In genomic region chr17:40418428-40418706, GRCh38 we compare ENCODE assay signal across 8 cellular contexts. TPM values are rescaled to one million over a fixed set of nuclear protein-coding genes. Genes with fewer than 3 reads are reported as not detected.
DNase-seq lines count a peak whose midpoint lies in the region; FAIRE-seq and TF ChIP-seq lines count a peak whose summit lies in the region.
"Had no signal": no experiment of that assay in that cellular context is flagged by ENCODE, and none has a peak within 500 bp of the region (broad histone marks: within the 10 kb centered on the region; RNA-seq: fewer than 3 reads in every experiment).

No MANE protein-coding gene starts in this region.

- H3K9me3 Mint-ChIP-seq in activated naive CD8-positive, alpha-beta T cell (ENCODE audit: low read depth): no peaks in the 10 kb centered on the region
- no peaks in the 10 kb centered on the region for H3K9me3 Mint-ChIP-seq in immature natural killer cell
- H3K9me3 Mint-ChIP-seq in stimulated activated naive CD8-positive, alpha-beta T cell treated with anti-CD3 and anti-CD28 coated beads, Interleukin-15, Interleukin-2, amounts not matched to agents 100 ng/mL and 50 ng/mL, for 24 hours: no peaks in the 10 kb centered on the region

- TF ChIP-seq POLR2A in GM12891 (IDR thresholded peaks at IDR 0.05; ENCODE audit: low read depth, low read length): no peak

- no peaks in the 10 kb centered on the region for H3K36me3 Mint-ChIP-seq in activated naive CD8-positive, alpha-beta T cell
- H3K36me3 Mint-ChIP-seq in immature natural killer cell: no peaks in the 10 kb centered on the region
- H3K36me3 Mint-ChIP-seq in stimulated activated naive CD8-positive, alpha-beta T cell treated with anti-CD3 and anti-CD28 coated beads, Interleukin-15, Interleukin-2, amounts not matched to agents 100 ng/mL and 50 ng/mL, for 24 hours (ENCODE audit: low read depth): peaks cover 21% of the 10 kb centered on the region

- H3K4me3 Mint-ChIP-seq in activated naive CD8-positive, alpha-beta T cell: peak overlapping the region; percentile 94
- H3K4me3 Mint-ChIP-seq in immature natural killer cell: peak overlapping the region; percentile 89 to 98 (median 90)
- H3K4me3 Mint-ChIP-seq in stimulated activated naive CD8-positive, alpha-beta T cell treated with anti-CD3 and anti-CD28 coated beads, Interleukin-15, Interleukin-2, amounts not matched to agents 100 ng/mL and 50 ng/mL, for 24 hours: peak overlapping the region; percentile 98

- peaks cover 22% of the 10 kb centered on the region for H3K4me1 Mint-ChIP-seq in activated naive CD8-positive, alpha-beta T cell (ENCODE audit: low read depth)
- peaks cover 17 to 28% of the 10 kb centered on the region in 2 donors for H3K4me1 Mint-ChIP-seq in immature natural killer cell
- H3K4me1 Mint-ChIP-seq in stimulated activated naive CD8-positive, alpha-beta T cell treated with anti-CD3 and anti-CD28 coated beads, Interleukin-15, Interleukin-2, amounts not matched to agents 100 ng/mL and 50 ng/mL, for 24 hours (ENCODE audit: low read depth): peaks cover 32% of the 10 kb centered on the region

- H3K4me3 ChIP-seq in HUES48 (ENCODE audit: low read depth, low read length): peak overlapping the region; percentile 50

- peaks cover 19% of the 10 kb centered on the region for H3K4me1 ChIP-seq in HUES48 (ENCODE audit: control insufficient read depth, insufficient read depth, low read length)

- FAIRE-seq in GM12891 (lab: Jason Lieb, UNC): no peak

- peaks cover 30% of the 10 kb centered on the region for H3K36me3 ChIP-seq in HUES48 (ENCODE audit: control insufficient read depth, insufficient read depth, low read length)

- H3K9ac ChIP-seq in HUES48 (ENCODE audit: low read depth, low read length): no peak overlapping the region

- peak overlapping the region; percentile 74 for H3K27ac ChIP-seq in HUES48 (ENCODE audit: low read depth, low read length)
- H3K27ac ChIP-seq: epithelial cell of prostate had no signal

- no peaks in the 10 kb centered on the region for H3K27me3 ChIP-seq in HUES48 (ENCODE audit: control insufficient read depth, insufficient read depth, low read length)

- H3K27ac Mint-ChIP-seq in activated naive CD8-positive, alpha-beta T cell: peak overlapping the region; percentile 50
- H3K27ac Mint-ChIP-seq in immature natural killer cell: peak overlapping the region in 5 of 6 donors; percentile 63 to 86 (median 69)
- peak overlapping the region; percentile 90 for H3K27ac Mint-ChIP-seq in stimulated activated naive CD8-positive, alpha-beta T cell treated with anti-CD3 and anti-CD28 coated beads, Interleukin-15, Interleukin-2, amounts not matched to agents 100 ng/mL and 50 ng/mL, for 24 hours

- no peaks in the 10 kb centered on the region for H3K9me3 ChIP-seq in HUES48 (ENCODE audit: control insufficient read depth, insufficient read depth, low read length)

- H3K27me3 Mint-ChIP-seq in activated naive CD8-positive, alpha-beta T cell: no peaks in the 10 kb centered on the region
- peaks cover 4 to 10% (median 6%) of the 10 kb centered on the region in 3 donors for H3K27me3 Mint-ChIP-seq in immature natural killer cell (ENCODE audit: low read depth in 3 of 3)
- no peaks in the 10 kb centered on the region for H3K27me3 Mint-ChIP-seq in stimulated activated naive CD8-positive, alpha-beta T cell treated with anti-CD3 and anti-CD28 coated beads, Interleukin-15, Interleukin-2, amounts not matched to agents 100 ng/mL and 50 ng/mL, for 24 hours

- DNase-seq in immature natural killer cell (no peak), NK-92 (lab: John Stamatoyannopoulos, UW; ENCODE audit: unreplicated experiment) (no peak), NCI-H2171 treated with DMSO at 0.1 percent for 48 hours (lab: John Stamatoyannopoulos, UW) (no peak), GM12891 (ENCODE audit: insufficient read length, low spot score) (no peak)

TF ChIP-seq in GM12891, 5 proteins besides CTCF, POLR2A, EP300 and RAD21:
- TF ChIP-seq POU2F2 (IDR thresholded peaks at IDR 0.05; ENCODE audit: low read depth, low read length): no peak
- TF ChIP-seq SPI1 (IDR thresholded peaks at IDR 0.05; ENCODE audit: low read depth, low read length): no peak

RNA-seq across cellular contexts. Expression of gene TOP2A, which starts 0.7 kb away (rescaled TPM):
- polyA plus RNA-seq in immature natural killer cell: 1 to 10 TPM in 2 of 3 donors, under 1 TPM in 1; 0.80 to 2.4 (median 2.2) TPM
- 65.4 TPM for polyA plus RNA-seq in GM12891 (2012; ENCODE audit: low read depth, missing spikeins)

RNA-seq across cellular contexts. Expression of gene IGFBP4, which starts 24.9 kb away (rescaled TPM):
- 10 to 100 TPM; 22.3 to 41.7 (median 36.2) TPM for polyA plus RNA-seq in immature natural killer cell
- polyA plus RNA-seq in GM12891 (2012; ENCODE audit: low read depth, missing spikeins): 5.1 TPM

RNA-seq across cellular contexts. Expression of gene GJD3, which starts 53.8 kb away (rescaled TPM):
- polyA plus RNA-seq in immature natural killer cell: under 1 TPM in 2 of 3 donors, not detected in 1; 0.40 to 0.68 TPM
- 0.21 TPM for polyA plus RNA-seq in GM12891 (2012; ENCODE audit: low read depth, missing spikeins)
